ENCODE assay signal across 8 cellular contexts in genomic region chr14:104816678-104816945, GRCh38. TPM values are rescaled to one million over a fixed set of nuclear protein-coding genes. Genes with fewer than 3 reads are reported as not detected.
DNase-seq lines count a peak whose midpoint lies in the region; ATAC-seq and TF ChIP-seq lines count a peak whose summit lies in the region.

No MANE protein-coding gene starts in this region.

- no peaks in the 10 kb centered on the region for H3K36me3 ChIP-seq in SJCRH30
- no peaks in the 10 kb centered on the region for H3K36me3 ChIP-seq in gastrocnemius medialis

- TF ChIP-seq CTCF in fibroblast of pulmonary artery (IDR thresholded peaks at IDR 0.05; ENCODE audit: low read length, missing control alignments) (no peak), gastrocnemius medialis (IDR thresholded peaks at IDR 0.05 in 4 of 5, conservative IDR thresholded peaks at IDR 0.05 in 1 of 5) (no peak)

- H3K9me3 ChIP-seq in SJCRH30 (replicated peaks) (no peaks in the 10 kb centered on the region), gastrocnemius medialis (no peaks in the 10 kb centered on the region)

- H3K27ac ChIP-seq in SJCRH30 (peak overlapping the region; percentile 82), gastrocnemius medialis (peak overlapping the region; percentile 97 to 99 (median 98))

- intact Hi-C loops in gastrocnemius medialis (cut with DNase I; ENCODE audit: low total_unique reads) = no loop called here

- ATAC-seq in GM18907 (IDR thresholded peaks at IDR 0.05; ENCODE audit: unreplicated experiment) = peak; percentile 3
- ATAC-seq in gastrocnemius medialis = peak in 1 of 2 donors; percentile 6
- no peak for ATAC-seq in HG03342 (IDR thresholded peaks at IDR 0.05; ENCODE audit: unreplicated experiment)

- no peak for DNase-seq in SJCRH30
- no peak for DNase-seq in fibroblast of pulmonary artery (ENCODE audit: low read depth)
- no peak for DNase-seq in gastrocnemius medialis
- no peak for DNase-seq in NCI-H128 (lab: John Stamatoyannopoulos, UW; ENCODE audit: unreplicated experiment)
- DNase-seq in NCI-H146 (lab: John Stamatoyannopoulos, UW) = no peak
- DNase-seq in NCI-H2107 treated with DMSO at 0.1 percent for 48 hours (lab: John Stamatoyannopoulos, UW; ENCODE audit: unreplicated experiment) = no peak

- H3K27me3 ChIP-seq in SJCRH30 (no peaks in the 10 kb centered on the region), gastrocnemius medialis (no peaks in the 10 kb centered on the region)

- no peak for TF ChIP-seq POLR2A in gastrocnemius medialis (IDR thresholded peaks at IDR 0.05)

- in situ Hi-C loops in gastrocnemius medialis (cut with MboI; ENCODE audit: low sequenced_read_pairs in 4 of 4) = no loop called here

- peak overlapping the region; percentile 82 for H3K4me3 ChIP-seq in SJCRH30
- peak overlapping the region; percentile 65 for H3K4me3 ChIP-seq in fibroblast of pulmonary artery (replicated peaks; ENCODE audit: low read depth, low read length)
- peak overlapping the region; percentile 91 to 99 (median 94) for H3K4me3 ChIP-seq in gastrocnemius medialis

- H3K4me1 ChIP-seq in SJCRH30 (peaks cover 9% of the 10 kb centered on the region), gastrocnemius medialis (peaks cover 32 to 33% of the 10 kb centered on the region in 2 donors)

RNA-seq across cellular contexts. Expression of gene ZBTB42, which starts 15.7 kb away (rescaled TPM):
- total RNA-seq in SJCRH30 (2014; rRNA removed; shearing (Covaris generic)) = 0.38 and 0.48 TPM in 2 replicates
- total RNA-seq in gastrocnemius medialis = 10 to 100 TPM in 3 of 4 donors, 1 to 10 TPM in 1; 2.4 to 20.8 (median 12.5) TPM

RNA-seq across cellular contexts. Expression of gene AKT1, which starts 21.1 kb away (rescaled TPM):
- total RNA-seq in SJCRH30 (2014; rRNA removed; shearing (Covaris generic)) = 160 and 164 TPM in 2 replicates
- total RNA-seq in gastrocnemius medialis = 10 to 100 TPM; 44.4 to 70.4 (median 57.0) TPM

RNA-seq across cellular contexts. Expression of gene CEP170B, which starts 48.5 kb away (rescaled TPM):
- 0.08 and 0.12 TPM in 2 replicates for total RNA-seq in SJCRH30 (2014; rRNA removed; shearing (Covaris generic))
- total RNA-seq in gastrocnemius medialis = 10 to 100 TPM in 1 of 4 donors, 1 to 10 TPM in 3; 4.5 to 13.0 (median 7.1) TPM
